ENCODE assay signal across 24 cellular contexts in genomic region chr22:45631839-45632238, GRCh38.
"Had no signal": no experiment of that assay in that cellular context is flagged by ENCODE, and none has a peak within 500 bp of the region (broad histone marks: within the 10 kb centered on the region; RNA-seq: fewer than 3 reads in every experiment).

No MANE protein-coding gene starts in this region.

- H3K4me1 Mint-ChIP-seq: naive B cell had no signal

- H3K4me3 Mint-ChIP-seq: dendritic cell treated with granulocyte-macrophage colony-stimulating factor and Interleukin-4, amounts not matched to agents 40 ng/mL and 50 ng/mL, for 4 days; effector memory CD8-positive, alpha-beta T cell; naive B cell; nephron; type B pancreatic cell had no signal

- H3K36me3 ChIP-seq: esophagus squamous epithelium, stomach had no signal

- H2AFZ ChIP-seq: hepatocyte, parathyroid adenoma had no signal

- FAIRE-seq: colon, urothelium cell line had no signal

- ATAC-seq: effector memory CD8-positive, alpha-beta T cell; gastroesophageal sphincter; left colon; psoas muscle; sciatic nerve had no signal

- H3K4me1 ChIP-seq: gastroesophageal sphincter, parathyroid adenoma, psoas muscle had no signal

- H3K36me3 Mint-ChIP-seq: naive B cell, type B pancreatic cell had no signal

- H3K9me3 Mint-ChIP-seq: dendritic cell treated with granulocyte-macrophage colony-stimulating factor and Interleukin-4, amounts not matched to agents 40 ng/mL and 50 ng/mL, for 4 days; effector memory CD8-positive, alpha-beta T cell; nephron; type B pancreatic cell had no signal

- DNase-seq: effector memory CD8-positive, alpha-beta T cell; esophagus squamous epithelium; foreskin fibroblast; glutamatergic neuron; left colon; left ventricle myocardium superior; mesenchymal stem cell; naive B cell; occipital lobe; psoas muscle; stimulated activated CD4-positive, alpha-beta T cell treated with anti-CD3 and anti-CD28 coated beads, Interleukin-12 subunit alpha, Interleukin-12 subunit beta, amount 100 ng/mL, for 4 hours; stimulated activated naive CD4-positive, alpha-beta T cell; stomach had no signal

- H3K27ac Mint-ChIP-seq: dendritic cell treated with granulocyte-macrophage colony-stimulating factor and Interleukin-4, amounts not matched to agents 40 ng/mL and 50 ng/mL, for 4 days; effector memory CD8-positive, alpha-beta T cell; naive B cell; type B pancreatic cell had no signal

- H3K27ac ChIP-seq: esophagus squamous epithelium, gastroesophageal sphincter, hepatocyte, parathyroid adenoma, psoas muscle, skin epidermis, stomach had no signal

- H3K4me3 ChIP-seq: esophagus squamous epithelium, gastroesophageal sphincter, hepatocyte, lung, psoas muscle, skin epidermis, stomach had no signal

- H3K9me3 ChIP-seq: esophagus squamous epithelium, gastroesophageal sphincter, psoas muscle, stomach had no signal

- H3K9ac ChIP-seq: parathyroid adenoma had no signal

- H3K79me2 ChIP-seq: hepatocyte, parathyroid adenoma had no signal
